Comparison of ENCODE assay signal across 2 cellular contexts in genomic region chr13:110860986-110861385, GRCh38.
TF ChIP-seq lines count a peak whose summit lies in the region.

No MANE protein-coding gene starts in this region.

TF ChIP-seq in HepG2, 621 proteins besides CTCF, POLR2A, EP300 and RAD21:
- TF ChIP-seq SSRP1 (CRISPR knock-in tag; IDR thresholded peaks at IDR 0.05) (no peak), ZNF235 (CRISPR knock-in tag; IDR thresholded peaks at IDR 0.05; ENCODE audit: borderline replicate concordance) (no peak), MAFK (conservative IDR thresholded peaks at IDR 0.05 in 1 of 2, IDR thresholded peaks at IDR 0.05 in 1 of 2; ENCODE audit: low read length in 2 of 2) (peak; percentile 73 to 93), ZNF775 (CRISPR knock-in tag; IDR thresholded peaks at IDR 0.05; ENCODE audit: borderline replicate concordance) (no peak), ZNF589 (CRISPR knock-in tag; conservative IDR thresholded peaks at IDR 0.05) (no peak), ZNF83 (CRISPR knock-in tag; IDR thresholded peaks at IDR 0.05; ENCODE audit: borderline replicate concordance) (no peak), AKAP8 (CRISPR knock-in tag; IDR thresholded peaks at IDR 0.05) (no peak), GLMP (CRISPR knock-in tag; IDR thresholded peaks at IDR 0.05; ENCODE audit: borderline replicate concordance) (no peak), DRAP1 (CRISPR knock-in tag; IDR thresholded peaks at IDR 0.05) (no peak), ZNF841 (CRISPR knock-in tag; IDR thresholded peaks at IDR 0.05; ENCODE audit: borderline replicate concordance) (no peak), MAFF (IDR thresholded peaks at IDR 0.05; ENCODE audit: low read depth, low read length) (peak; percentile 80), ISL2 (CRISPR knock-in tag; IDR thresholded peaks at IDR 0.05) (no peak), SRSF9 (IDR thresholded peaks at IDR 0.05; ENCODE audit: borderline replicate concordance, insufficient read depth, low read depth, low read length, poor library complexity, severe bottlenecking) (no peak), PHF21A (CRISPR knock-in tag; IDR thresholded peaks at IDR 0.05) (no peak)
- TF ChIP-seq, protein P1, sequence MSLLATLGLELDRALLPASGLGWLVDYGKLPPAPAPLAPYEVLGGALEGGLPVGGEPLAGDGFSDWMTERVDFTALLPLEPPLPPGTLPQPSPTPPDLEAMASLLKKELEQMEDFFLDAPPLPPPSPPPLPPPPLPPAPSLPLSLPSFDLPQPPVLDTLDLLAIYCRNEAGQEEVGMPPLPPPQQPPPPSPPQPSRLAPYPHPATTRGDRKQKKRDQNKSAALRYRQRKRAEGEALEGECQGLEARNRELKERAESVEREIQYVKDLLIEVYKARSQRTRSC (CRISPR knock-in tag; IDR thresholded peaks at IDR 0.05; ENCODE audit: low read depth): no peak
- TF ChIP-seq, protein P2, sequence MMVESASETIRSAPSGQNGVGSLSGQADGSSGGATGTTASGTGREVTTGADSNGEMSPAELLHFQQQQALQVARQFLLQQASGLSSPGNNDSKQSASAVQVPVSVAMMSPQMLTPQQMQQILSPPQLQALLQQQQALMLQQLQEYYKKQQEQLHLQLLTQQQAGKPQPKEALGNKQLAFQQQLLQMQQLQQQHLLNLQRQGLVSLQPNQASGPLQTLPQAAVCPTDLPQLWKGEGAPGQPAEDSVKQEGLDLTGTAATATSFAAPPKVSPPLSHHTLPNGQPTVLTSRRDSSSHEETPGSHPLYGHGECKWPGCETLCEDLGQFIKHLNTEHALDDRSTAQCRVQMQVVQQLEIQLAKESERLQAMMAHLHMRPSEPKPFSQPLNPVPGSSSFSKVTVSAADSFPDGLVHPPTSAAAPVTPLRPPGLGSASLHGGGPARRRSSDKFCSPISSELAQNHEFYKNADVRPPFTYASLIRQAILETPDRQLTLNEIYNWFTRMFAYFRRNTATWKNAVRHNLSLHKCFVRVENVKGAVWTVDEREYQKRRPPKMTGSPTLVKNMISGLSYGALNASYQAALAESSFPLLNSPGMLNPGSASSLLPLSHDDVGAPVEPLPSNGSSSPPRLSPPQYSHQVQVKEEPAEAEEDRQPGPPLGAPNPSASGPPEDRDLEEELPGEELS (CRISPR knock-in tag; IDR thresholded peaks at IDR 0.05): no peak

TF ChIP-seq in H1, 55 proteins besides CTCF, POLR2A, EP300 and RAD21:
- TF ChIP-seq MAFK (IDR thresholded peaks at IDR 0.05; ENCODE audit: low read depth, low read length) (peak; percentile 46; the same call in 1 of the 2 replicates), NRF1 (IDR thresholded peaks at IDR 0.05; ENCODE audit: low read depth, low read length) (no peak), PHF8 (conservative IDR thresholded peaks at IDR 0.05; ENCODE audit: low read depth, low read length) (no peak)
